8 cellular contexts compared by ENCODE assay signal in genomic region chr7:5424689-5425506, GRCh38. TPM values are rescaled to one million over a fixed set of nuclear protein-coding genes. Genes with fewer than 3 reads are reported as not detected.
DNase-seq lines count a peak whose midpoint lies in the region; ATAC-seq lines count a peak whose summit lies in the region.

No MANE protein-coding gene starts in this region.

- peak overlapping the region; percentile 73 for H3K4me3 Mint-ChIP-seq in activated T-cell treated with anti-CD3 and anti-CD28 coated beads, Interleukin-2, amount 50 U/mL, for 4 hours

- H3K36me3 Mint-ChIP-seq in activated T-cell treated with anti-CD3 and anti-CD28 coated beads, Interleukin-2, amount 50 U/mL, for 4 hours (ENCODE audit: insufficient read depth): no peaks in the 10 kb centered on the region

- no peak for ATAC-seq in activated T-cell treated with anti-CD3 and anti-CD28 coated beads, Interleukin-2, amount 50 U/mL, for 4 hours
- no peak for ATAC-seq in activated CD4-positive, CD25-positive, alpha-beta regulatory T cell treated with anti-CD3 and anti-CD28 coated beads, Interleukin-2, amount 50 U/mL, for 24 hours

- H3K4me1 Mint-ChIP-seq in activated T-cell treated with anti-CD3 and anti-CD28 coated beads, Interleukin-2, amount 50 U/mL, for 4 hours (ENCODE audit: low read depth): peaks cover 46% of the 10 kb centered on the region

- H3K9me3 Mint-ChIP-seq in activated T-cell treated with anti-CD3 and anti-CD28 coated beads, Interleukin-2, amount 50 U/mL, for 4 hours: no peaks in the 10 kb centered on the region

- DNase-seq in EH (ENCODE audit: low read depth) (peak; percentile 73), LoVo (ENCODE audit: low spot score) (peak; percentile 44), glomerular visceral epithelial cell (ENCODE audit: extremely low spot score) (peak; percentile 36), occipital lobe (lab: John Stamatoyannopoulos, UW) (peak; percentile 17), activated gamma-delta T cell treated with Interleukin-2 at 50 U/mL for 16 hours (no peak), NCI-H2029 treated with DMSO at 0.1 percent for 48 hours (lab: John Stamatoyannopoulos, UW) (no peak)
- DNase-seq in activated T-cell treated with anti-CD3 and anti-CD28 coated beads, Interleukin-2, amount 50 U/mL, for 4 hours: no peak

- peaks cover 66% of the 10 kb centered on the region for H3K27me3 Mint-ChIP-seq in activated T-cell treated with anti-CD3 and anti-CD28 coated beads, Interleukin-2, amount 50 U/mL, for 4 hours (ENCODE audit: low read depth)

RNA-seq across cellular contexts. Expression of gene TNRC18, which starts 1.3 kb away (rescaled TPM):
- total RNA-seq in activated T-cell treated with anti-CD3 and anti-CD28 coated beads, Interleukin-2, amount 50 U/mL, for 4 hours: 10 to 100 TPM; 45.4 to 55.2 (median 48.4) TPM
- 50.1 TPM for total RNA-seq in occipital lobe

Comparison
In these comparisons a context has a peak if more than half of its experiments do, and no peak if none do; other contexts are left out.
1. DNase-seq: peak in EH (single experiment), LoVo (single experiment), glomerular visceral epithelial cell (single experiment) and occipital lobe (single experiment); none in activated T-cell treated with anti-CD3 and anti-CD28 coated beads, Interleukin-2, amount 50 U/mL, for 4 hours (single experiment), activated gamma-delta T cell treated with Interleukin-2 at 50 U/mL for 16 hours (single experiment) and NCI-H2029 treated with DMSO at 0.1 percent for 48 hours (single experiment).